In the genomic region with DNA sequence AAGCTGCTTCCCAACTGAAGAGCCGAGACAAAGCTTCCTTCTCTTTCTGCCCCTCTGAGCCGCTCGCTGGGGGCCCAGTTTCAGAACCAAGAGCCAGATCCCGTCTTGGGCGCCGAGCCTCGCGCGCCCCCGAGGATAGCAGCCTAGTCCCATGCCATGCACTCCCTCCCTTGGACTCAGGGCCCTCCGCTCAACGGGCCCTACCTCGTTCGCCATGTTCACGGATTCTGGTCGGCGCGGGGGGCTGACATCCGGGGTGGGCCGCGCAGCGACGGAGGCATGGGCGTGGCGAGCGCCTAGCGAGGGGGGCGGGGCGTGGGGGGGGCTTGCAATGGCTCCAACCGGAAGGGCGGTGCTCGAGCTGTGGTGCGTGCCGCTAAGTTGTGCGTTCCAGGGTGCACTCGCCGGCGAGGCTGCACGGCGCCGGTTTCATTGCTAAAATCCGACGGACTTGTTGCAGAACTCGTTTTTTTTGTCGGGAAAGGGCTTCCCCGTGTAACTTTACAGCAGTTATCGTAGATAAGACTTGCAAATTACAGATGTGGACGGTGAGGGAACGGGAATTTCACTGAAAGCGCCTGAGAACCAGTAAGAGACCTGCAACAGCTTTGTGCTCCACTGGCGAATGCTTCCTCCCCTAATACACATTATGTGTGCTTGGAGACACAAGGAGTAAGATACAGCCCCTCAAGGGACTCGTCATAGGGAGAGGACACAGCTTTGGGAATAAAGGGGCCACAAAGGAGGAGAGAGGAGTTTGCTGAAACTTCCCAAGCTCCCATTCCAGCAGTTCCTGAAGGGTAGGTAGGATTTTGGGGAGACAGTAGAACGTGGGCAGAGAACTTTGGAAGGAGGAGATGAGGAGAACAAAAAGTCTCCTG, we compare ENCODE assay signal across 8 cellular contexts. TPM values are rescaled to one million over a fixed set of nuclear protein-coding genes. Genes with fewer than 3 reads are reported as not detected.
DNase-seq lines count a peak whose midpoint lies in the region; ATAC-seq and TF ChIP-seq lines count a peak whose summit lies in the region.

Gene ADH5 (minus strand): TSS at position 304 of the 881 bp plus-strand sequence. CDS start 88 bp downstream, at position 216.

- H3K27me3 ChIP-seq in ectodermal cell (ENCODE audit: control insufficient read depth, insufficient read depth, low read length, poor library complexity, severe bottlenecking): no peaks in the 10 kb centered on the region
- H3K27me3 ChIP-seq in lower lobe of right lung (ENCODE audit: low read depth): no peaks in the 10 kb centered on the region

- CTCF ChIA-PET in activated CD8-positive, alpha-beta T cell treated with anti-CD3 and anti-CD28 coated beads, Interleukin-2, amount 10 ng/mL, durations not matched to agents 7 days and 5 days (lab: Charles Lee): interaction anchor here (1.3 to 2.8 kb wide), 5 partner anchors 33 to 945 kb away, joined by 3 to 38 read pairs (median 5); partner anchors contain the start of genes METAP1 and STPG2

- H3K4me1 Mint-ChIP-seq in activated CD8-positive, alpha-beta T cell treated with anti-CD3 and anti-CD28 coated beads, Interleukin-2, amount 10 ng/mL, durations not matched to agents 7 days and 5 days (ENCODE audit: low read depth): peaks cover 45% of the 10 kb centered on the region

- H3K27ac ChIP-seq in ectodermal cell (ENCODE audit: insufficient read depth, low read depth, low read length, poor library complexity, severe bottlenecking) (peak within 1 kb of the TSS; percentile 94), lower lobe of right lung (peak within 1 kb of the TSS; percentile 95)

- intact Hi-C loops in lower lobe of right lung (cut with DNase I): no loop called here

- ATAC-seq in GM19397 (IDR thresholded peaks at IDR 0.05; ENCODE audit: unreplicated experiment) (peak; percentile 91), HG03565 (IDR thresholded peaks at IDR 0.05; ENCODE audit: unreplicated experiment) (peak; percentile 84), lower lobe of right lung (peak; percentile 99 to 100)
- ATAC-seq in activated CD8-positive, alpha-beta T cell treated with anti-CD3 and anti-CD28 coated beads, Interleukin-2, amount 10 ng/mL, durations not matched to agents 7 days and 5 days: peak; percentile 97

- no peak for TF ChIP-seq CTCF in lower lobe of right lung (IDR thresholded peaks at IDR 0.05)

- H3K4me1 ChIP-seq in ectodermal cell (ENCODE audit: control insufficient read depth, insufficient read depth, low read length) (peaks cover 4% of the 10 kb centered on the region), lower lobe of right lung (peaks cover 44% of the 10 kb centered on the region)

- peak within 1 kb of the TSS; percentile 97 for H3K4me3 Mint-ChIP-seq in activated CD8-positive, alpha-beta T cell treated with anti-CD3 and anti-CD28 coated beads, Interleukin-2, amount 10 ng/mL, durations not matched to agents 7 days and 5 days

- H3K27me3 Mint-ChIP-seq in activated CD8-positive, alpha-beta T cell treated with anti-CD3 and anti-CD28 coated beads, Interleukin-2, amount 10 ng/mL, durations not matched to agents 7 days and 5 days (ENCODE audit: low read depth): no peaks in the 10 kb centered on the region

- H3K36me3 ChIP-seq in ectodermal cell (ENCODE audit: control insufficient read depth, insufficient read depth, low read length) (peaks cover 16% of the 10 kb centered on the region), lower lobe of right lung (peaks cover 23% of the 10 kb centered on the region)

- no peaks in the 10 kb centered on the region for H3K9me3 Mint-ChIP-seq in activated CD8-positive, alpha-beta T cell treated with anti-CD3 and anti-CD28 coated beads, Interleukin-2, amount 10 ng/mL, durations not matched to agents 7 days and 5 days (ENCODE audit: insufficient read depth)

- H3K4me3 ChIP-seq in ectodermal cell (ENCODE audit: insufficient read depth, low read depth, low read length) (peak within 1 kb of the TSS; percentile 78), lower lobe of right lung (peak within 1 kb of the TSS; percentile 78)

- peak; percentile 87 for DNase-seq in CD1c-positive myeloid dendritic cell (ENCODE audit: extremely low spot score)
- peak; percentile 33 for DNase-seq in NCI-H82 treated with DMSO at 0.1 percent for 48 hours (lab: John Stamatoyannopoulos, UW; ENCODE audit: unreplicated experiment)
- DNase-seq in activated CD8-positive, alpha-beta T cell treated with anti-CD3 and anti-CD28 coated beads, Interleukin-2, amount 10 ng/mL, durations not matched to agents 7 days and 5 days: peak; percentile 94
- DNase-seq in lower lobe of right lung: peak; percentile 94
- peak; percentile 75 to 84 (median 79) for DNase-seq in stimulated activated CD4-positive, alpha-beta T cell treated with anti-CD3 and anti-CD28 coated beads, TNF-alpha, amount 100 ng/mL, for 1 hour (ENCODE audit: low read depth in 3 of 3, low spot score in 1 of 3)

- H3K9me3 ChIP-seq in ectodermal cell (ENCODE audit: control insufficient read depth, low read length) (no peaks in the 10 kb centered on the region), lower lobe of right lung (no peaks in the 10 kb centered on the region)

- 0% methylated on average over 52 to 53 of the region's 53 CpGs for WGBS in ectodermal cell, 2 experiments

- H3K36me3 Mint-ChIP-seq in activated CD8-positive, alpha-beta T cell treated with anti-CD3 and anti-CD28 coated beads, Interleukin-2, amount 10 ng/mL, durations not matched to agents 7 days and 5 days (ENCODE audit: low read depth): peaks cover 20% of the 10 kb centered on the region

- H3K27ac Mint-ChIP-seq in activated CD8-positive, alpha-beta T cell treated with anti-CD3 and anti-CD28 coated beads, Interleukin-2, amount 10 ng/mL, durations not matched to agents 7 days and 5 days: peak within 1 kb of the TSS; percentile 99

- POLR2A ChIA-PET in activated CD8-positive, alpha-beta T cell treated with anti-CD3 and anti-CD28 coated beads, Interleukin-2, amount 10 ng/mL, durations not matched to agents 7 days and 5 days (lab: Charles Lee): interaction anchor here (0.6 to 2.8 kb wide), 23 partner anchors 9 to 945 kb away, joined by 3 to 59 read pairs (median 4); partner anchors contain the start of genes DAPP1, EIF4E, LAMTOR3 and METAP1

RNA-seq across cellular contexts. Expression of gene ADH5, which starts in this region (rescaled TPM):
- total RNA-seq in activated CD8-positive, alpha-beta T cell treated with anti-CD3 and anti-CD28 coated beads, Interleukin-2, amount 10 ng/mL, durations not matched to agents 7 days and 5 days: 100 to 1,000 TPM; 107 to 113 TPM
- 285 TPM for polyA plus RNA-seq in ectodermal cell (2013, experiment 1 of 4)
- polyA plus RNA-seq in ectodermal cell (2013, experiment 2 of 4): 300 TPM
- 211 TPM for polyA plus RNA-seq in ectodermal cell (2013, experiment 3 of 4)
- polyA plus RNA-seq in ectodermal cell (2013, experiment 4 of 4): 242 TPM
- 150 TPM for total RNA-seq in lower lobe of right lung

Comparison
In these comparisons a context has a peak if more than half of its experiments do, and no peak if none do; other contexts are left out.
1. Peak in every context shown above with its lines: DNase-seq, ATAC-seq, H3K4me3 ChIP-seq and H3K27ac ChIP-seq.
2. DNase-seq: peak in every context shown above with its lines; median percentile 94 in activated CD8-positive, alpha-beta T cell treated with anti-CD3 and anti-CD28 coated beads, Interleukin-2, amount 10 ng/mL, durations not matched to agents 7 days and 5 days; 94 in lower lobe of right lung; 87 in CD1c-positive myeloid dendritic cell; 79 in stimulated activated CD4-positive, alpha-beta T cell treated with anti-CD3 and anti-CD28 coated beads, TNF-alpha, amount 100 ng/mL, for 1 hour; 33 in NCI-H82 treated with DMSO at 0.1 percent for 48 hours.